8 cellular contexts compared by ENCODE assay signal in genomic region chr5:119341452-119342349, GRCh38. TPM values are rescaled to one million over a fixed set of nuclear protein-coding genes. Genes with fewer than 3 reads are reported as not detected.
DNase-seq lines count a peak whose midpoint lies in the region; ATAC-seq and TF ChIP-seq lines count a peak whose summit lies in the region.

No MANE protein-coding gene starts in this region.

- POLR2A ChIA-PET in CD4-positive, alpha-beta T cell (lab: Charles Lee), result interaction anchor here (0.6 to 17.9 kb wide), 27 partner anchors 8 to 277 kb away, joined by 3 to 301 read pairs (median 6); partner anchors contain the start of genes DMXL1 and TNFAIP8
- POLR2A ChIA-PET in activated CD8-positive, alpha-beta T cell treated with anti-CD3 and anti-CD28 coated beads for 36 hours (lab: Charles Lee), result interaction anchor here (0.8 to 14.9 kb wide), 20 partner anchors 9 to 271 kb away, joined by 3 to 163 read pairs (median 6); partner anchors contain the start of genes DMXL1 and TNFAIP8

- peaks cover 0 to 2% (median 0%) of the 10 kb centered on the region in 3 donors for H3K36me3 ChIP-seq in esophagus squamous epithelium

- CTCF ChIA-PET in CD4-positive, alpha-beta T cell (lab: Charles Lee), result interaction anchor here (1.0 to 6.0 kb wide), 15 partner anchors 8 to 354 kb away, joined by 3 to 36 read pairs (median 5); partner anchors contain the start of genes DTWD2 and TNFAIP8
- CTCF ChIA-PET in activated CD8-positive, alpha-beta T cell treated with anti-CD3 and anti-CD28 coated beads for 36 hours (lab: Charles Lee), result interaction anchor here (0.8 to 6.6 kb wide), 19 partner anchors 11 to 93 kb away, joined by 3 to 37 read pairs (median 4); no protein-coding TSS in a partner anchor

- H3K4me1 Mint-ChIP-seq in CD4-positive, alpha-beta T cell (ENCODE audit: low read depth), result peaks cover 97% of the 10 kb centered on the region
- peaks cover 95% of the 10 kb centered on the region for H3K4me1 Mint-ChIP-seq in activated CD8-positive, alpha-beta T cell treated with anti-CD3 and anti-CD28 coated beads for 36 hours (ENCODE audit: low read depth)
- peaks cover 10% of the 10 kb centered on the region for H3K4me1 Mint-ChIP-seq in progenitor cell of endocrine pancreas (ENCODE audit: low read depth)

- H3K27ac ChIP-seq in CD4-positive, alpha-beta T cell (ENCODE audit: low read depth, low read length), result peak overlapping the region; percentile 83
- peak overlapping the region in 2 of 4 donors; percentile 19 to 29 for H3K27ac ChIP-seq in esophagus squamous epithelium

- TF ChIP-seq CTCF in CD4-positive, alpha-beta T cell (IDR thresholded peaks at IDR 0.05), result no peak
- TF ChIP-seq CTCF in activated CD8-positive, alpha-beta T cell treated with anti-CD3 and anti-CD28 coated beads for 36 hours (IDR thresholded peaks at IDR 0.05), result no peak
- TF ChIP-seq CTCF in esophagus squamous epithelium (IDR thresholded peaks at IDR 0.05) (no peak), progenitor cell of endocrine pancreas (IDR thresholded peaks at IDR 0.05; ENCODE audit: unreplicated experiment) (no peak)

- WGBS in esophagus squamous epithelium, 2 donors, result 58 to 69% methylated on average over 6 of the region's 6 CpGs

- no peaks in the 10 kb centered on the region for H3K27me3 Mint-ChIP-seq in CD4-positive, alpha-beta T cell
- H3K27me3 Mint-ChIP-seq in activated CD8-positive, alpha-beta T cell treated with anti-CD3 and anti-CD28 coated beads for 36 hours, result no peaks in the 10 kb centered on the region
- no peaks in the 10 kb centered on the region for H3K27me3 Mint-ChIP-seq in progenitor cell of endocrine pancreas

- H3K4me1 ChIP-seq in esophagus squamous epithelium, result peaks cover 5 to 70% (median 10%) of the 10 kb centered on the region in 3 donors

- no peaks in the 10 kb centered on the region for H3K27me3 ChIP-seq in CD4-positive, alpha-beta T cell (ENCODE audit: control insufficient read depth, insufficient read depth, low read length)
- no peaks in the 10 kb centered on the region for H3K27me3 ChIP-seq in esophagus squamous epithelium

- peak; percentile 9 for ATAC-seq in CD4-positive, alpha-beta T cell (ENCODE audit: poor library complexity)
- ATAC-seq in GM19452 (IDR thresholded peaks at IDR 0.05; ENCODE audit: unreplicated experiment) (peak; percentile 54), HG03354 (IDR thresholded peaks at IDR 0.05; ENCODE audit: poor library complexity, severe bottlenecking, unreplicated experiment) (peak; percentile 62)
- peak; percentile 42 for ATAC-seq in activated CD8-positive, alpha-beta T cell treated with anti-CD3 and anti-CD28 coated beads for 36 hours

- H3K9me3 ChIP-seq in CD4-positive, alpha-beta T cell (ENCODE audit: control insufficient read depth, low read length), result no peaks in the 10 kb centered on the region
- H3K9me3 ChIP-seq in esophagus squamous epithelium, result no peaks in the 10 kb centered on the region

- H3K9me3 Mint-ChIP-seq in CD4-positive, alpha-beta T cell, result no peaks in the 10 kb centered on the region
- H3K9me3 Mint-ChIP-seq in activated CD8-positive, alpha-beta T cell treated with anti-CD3 and anti-CD28 coated beads for 36 hours, result no peaks in the 10 kb centered on the region
- H3K9me3 Mint-ChIP-seq in progenitor cell of endocrine pancreas (ENCODE audit: low read depth), result peaks cover 3% of the 10 kb centered on the region

- peaks cover 37% of the 10 kb centered on the region for H3K36me3 Mint-ChIP-seq in CD4-positive, alpha-beta T cell (ENCODE audit: low read depth)
- H3K36me3 Mint-ChIP-seq in activated CD8-positive, alpha-beta T cell treated with anti-CD3 and anti-CD28 coated beads for 36 hours (ENCODE audit: low read depth), result peaks cover 46% of the 10 kb centered on the region
- H3K36me3 Mint-ChIP-seq in progenitor cell of endocrine pancreas (ENCODE audit: insufficient read depth), result no peaks in the 10 kb centered on the region

- no peak overlapping the region for H3K4me3 ChIP-seq in esophagus squamous epithelium

- intact Hi-C loops in CD4-positive, alpha-beta T cell (cut with DNase I, micrococcal nuclease), result loop anchor here in 1 of 2 experiments (1.0 to 5.0 kb wide), 6 partner anchors 11 to 69 kb away; no protein-coding TSS in a partner anchor
- intact Hi-C loops in activated CD8-positive, alpha-beta T cell treated with anti-CD3 and anti-CD28 coated beads for 36 hours (cut with micrococcal nuclease), result loop anchor here (1.0 to 5.0 kb wide), 5 partner anchors 8 to 56 kb away; no protein-coding TSS in a partner anchor
- intact Hi-C loops in esophagus squamous epithelium (cut with DNase I), result no loop called here

- DNase-seq in CD4-positive, alpha-beta T cell, result no peak
- peak; percentile 43 for DNase-seq in activated CD8-positive, alpha-beta T cell treated with anti-CD3 and anti-CD28 coated beads for 36 hours
- DNase-seq in esophagus squamous epithelium (lab: John Stamatoyannopoulos, UW) (no peak), NCI-H748 (lab: John Stamatoyannopoulos, UW; ENCODE audit: unreplicated experiment) (no peak), progenitor cell of endocrine pancreas (ENCODE audit: low spot score, unreplicated experiment) (no peak)
- DNase-seq in effector CD4-positive, alpha-beta T cell, result no peak

- TF ChIP-seq POLR2A in esophagus squamous epithelium (IDR thresholded peaks at IDR 0.05), result no peak

- peak overlapping the region; percentile 97 for H3K27ac Mint-ChIP-seq in CD4-positive, alpha-beta T cell
- H3K27ac Mint-ChIP-seq in activated CD8-positive, alpha-beta T cell treated with anti-CD3 and anti-CD28 coated beads for 36 hours, result peak overlapping the region; percentile 95
- no peak overlapping the region for H3K27ac Mint-ChIP-seq in progenitor cell of endocrine pancreas

- H3K4me3 Mint-ChIP-seq in CD4-positive, alpha-beta T cell, result peak overlapping the region; percentile 81
- H3K4me3 Mint-ChIP-seq in activated CD8-positive, alpha-beta T cell treated with anti-CD3 and anti-CD28 coated beads for 36 hours, result peak overlapping the region; percentile 73
- H3K4me3 Mint-ChIP-seq in progenitor cell of endocrine pancreas (ENCODE audit: low read depth), result no peak overlapping the region

RNA-seq across cellular contexts. Expression of gene TNFAIP8, which starts 14.1 kb away (rescaled TPM):
- total RNA-seq in CD4-positive, alpha-beta T cell, result 100 to 1,000 TPM; 106 to 114 TPM
- 100 to 1,000 TPM; 135 to 141 TPM for total RNA-seq in activated CD8-positive, alpha-beta T cell treated with anti-CD3 and anti-CD28 coated beads for 36 hours
- total RNA-seq in esophagus squamous epithelium (10 to 100 TPM; 19.5 to 44.6 (median 34.9) TPM), progenitor cell of endocrine pancreas (8.0 and 9.3 TPM in 2 replicates)

Comparison
In these comparisons a context has a peak if more than half of its experiments do, and no peak if none do; other contexts are left out.
1. ATAC-seq: peak in every context shown above with its lines; median percentile 62 in HG03354; 54 in GM19452; 42 in activated CD8-positive, alpha-beta T cell treated with anti-CD3 and anti-CD28 coated beads for 36 hours; 9 in CD4-positive, alpha-beta T cell.